In the genomic region with DNA sequence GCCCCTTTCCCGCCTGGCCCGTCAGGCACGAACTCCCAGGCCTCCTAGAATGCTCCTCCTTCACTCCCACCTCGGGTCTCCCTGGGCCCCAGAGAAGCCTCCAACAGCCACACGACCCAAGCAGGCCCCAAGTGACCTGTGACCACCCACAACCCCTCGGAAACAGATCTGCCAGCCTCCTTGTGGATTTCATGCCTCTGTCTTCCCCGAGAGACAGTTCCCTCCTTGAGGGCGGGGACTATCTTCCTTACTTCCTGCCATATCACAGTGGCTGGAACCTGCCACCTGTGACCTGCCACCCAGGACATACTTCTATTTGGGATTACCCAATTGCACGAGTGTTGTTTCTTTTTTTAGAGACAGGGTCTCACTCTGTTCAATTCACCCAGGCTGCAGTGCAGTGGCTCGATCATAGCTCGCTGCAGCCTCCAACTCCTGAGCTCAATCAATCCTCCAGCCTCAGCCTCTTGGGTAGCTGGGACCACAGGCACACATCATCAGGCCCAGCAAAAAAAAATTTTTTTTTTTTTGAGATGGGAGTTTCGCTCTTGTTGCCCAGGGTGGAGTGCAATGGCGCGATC, we compare ENCODE assay signal across 9 cellular contexts. TPM values are rescaled to one million over a fixed set of nuclear protein-coding genes. Genes with fewer than 3 reads are reported as not detected.
DNase-seq lines count a peak whose midpoint lies in the region; ATAC-seq, FAIRE-seq and TF ChIP-seq lines count a peak whose summit lies in the region.
"Had no signal": no experiment of that assay in that cellular context is flagged by ENCODE, and none has a peak within 500 bp of the region (broad histone marks: within the 10 kb centered on the region; RNA-seq: fewer than 3 reads in every experiment).

No MANE protein-coding gene starts in this region.

- H4K20me1 ChIP-seq in BLaER1: peaks cover 35% of the 10 kb centered on the region
- no peaks in the 10 kb centered on the region; the same call in 1 of the 2 replicates for H4K20me1 ChIP-seq in GM23338 (replicated peaks; ENCODE audit: insufficient read depth)

- ATAC-seq in GM21576 (IDR thresholded peaks at IDR 0.05; ENCODE audit: unreplicated experiment) (peak; percentile 2), GM23338 (no peak), GM18519 (IDR thresholded peaks at IDR 0.05; ENCODE audit: low FRiP score, unreplicated experiment) (no peak)

- H3K27ac Mint-ChIP-seq in activated T-helper 1 cell treated with anti-CD3 and anti-CD28 coated beads, Interleukin-12 subunit alpha, Interleukin-12 subunit beta, Interleukin-2, Interleukin-4 antibody, amounts not matched to agents 30 ng/mL and 10 ng/mL and 1 ng/mL, durations not matched to agents 14 hours and 24 hours and 36 hours: peak overlapping the region; percentile 91
- peak overlapping the region; percentile 81 for H3K27ac Mint-ChIP-seq in mesothelial cell of epicardium
- no peak overlapping the region; the same call in 1 of the 2 replicates for H3K27ac Mint-ChIP-seq in GM23338

- H3K9ac ChIP-seq in BLaER1: no peak overlapping the region

- FAIRE-seq in GM12891 (lab: Jason Lieb, UNC): no peak

- H3K9me3 ChIP-seq in BLaER1: no peaks in the 10 kb centered on the region

- peaks cover 29% of the 10 kb centered on the region for H3K4me1 Mint-ChIP-seq in activated T-helper 1 cell treated with anti-CD3 and anti-CD28 coated beads, Interleukin-12 subunit alpha, Interleukin-12 subunit beta, Interleukin-2, Interleukin-4 antibody, amounts not matched to agents 30 ng/mL and 10 ng/mL and 1 ng/mL, durations not matched to agents 14 hours and 24 hours and 36 hours (ENCODE audit: low read depth)
- H3K4me1 Mint-ChIP-seq in mesothelial cell of epicardium (no peaks in the 10 kb centered on the region), GM23338 (peaks cover 4% of the 10 kb centered on the region; the same call in 2 of the 3 replicates)

- no peak for TF ChIP-seq CTCF in mesothelial cell of epicardium (IDR thresholded peaks at IDR 0.05; ENCODE audit: unreplicated experiment)
- no peak for TF ChIP-seq CTCF in GM23338 (conservative IDR thresholded peaks at IDR 0.05; ENCODE audit: low read depth in 2 of 2)

- no peaks in the 10 kb centered on the region for H3F3A ChIP-seq in GM23338 (replicated peaks; ENCODE audit: low read depth)

- H2AFZ ChIP-seq in GM23338: no peak overlapping the region

- DNase-seq in activated T-helper 1 cell treated with anti-CD3 and anti-CD28 coated beads, Interleukin-12 subunit alpha, Interleukin-12 subunit beta, Interleukin-2, Interleukin-4 antibody, amounts not matched to agents 30 ng/mL and 10 ng/mL and 1 ng/mL, durations not matched to agents 14 hours and 24 hours and 36 hours (ENCODE audit: low spot score): no peak
- DNase-seq in mesothelial cell of epicardium (ENCODE audit: low spot score in 2 of 2, unreplicated experiment in 2 of 2) (no peak), epidermal melanocyte (ENCODE audit: insufficient read length, low spot score) (no peak), GM12891 (ENCODE audit: insufficient read length, low spot score) (no peak), GM23338 (ENCODE audit: low spot score) (no peak)
- DNase-seq: NCI-H1417 had no signal

- intact Hi-C loops in activated T-helper 1 cell treated with anti-CD3 and anti-CD28 coated beads, Interleukin-12 subunit alpha, Interleukin-12 subunit beta, Interleukin-2, Interleukin-4 antibody, amounts not matched to agents 30 ng/mL and 10 ng/mL and 1 ng/mL, durations not matched to agents 14 hours and 24 hours and 36 hours (cut with micrococcal nuclease): loop anchor here (1.0 to 2.0 kb wide), 7 partner anchors 25 to 425 kb away; a partner anchor contains a TSS

- H3K9me2 ChIP-seq in GM23338 (ENCODE audit: insufficient read depth): no peaks in the 10 kb centered on the region

- H3K36me3 Mint-ChIP-seq in activated T-helper 1 cell treated with anti-CD3 and anti-CD28 coated beads, Interleukin-12 subunit alpha, Interleukin-12 subunit beta, Interleukin-2, Interleukin-4 antibody, amounts not matched to agents 30 ng/mL and 10 ng/mL and 1 ng/mL, durations not matched to agents 14 hours and 24 hours and 36 hours (ENCODE audit: low read depth): peaks cover 11% of the 10 kb centered on the region
- H3K36me3 Mint-ChIP-seq in mesothelial cell of epicardium (peaks cover 23% of the 10 kb centered on the region), GM23338 (ENCODE audit: low read depth) (no peaks in the 10 kb centered on the region; the same call in 2 of the 3 replicates)

- H3K27me3 Mint-ChIP-seq in activated T-helper 1 cell treated with anti-CD3 and anti-CD28 coated beads, Interleukin-12 subunit alpha, Interleukin-12 subunit beta, Interleukin-2, Interleukin-4 antibody, amounts not matched to agents 30 ng/mL and 10 ng/mL and 1 ng/mL, durations not matched to agents 14 hours and 24 hours and 36 hours (ENCODE audit: insufficient read depth): no peaks in the 10 kb centered on the region
- H3K27me3 Mint-ChIP-seq in mesothelial cell of epicardium (ENCODE audit: low read depth): no peaks in the 10 kb centered on the region
- peaks cover 9% of the 10 kb centered on the region for H3K27me3 Mint-ChIP-seq in GM23338 (ENCODE audit: insufficient read depth, low read depth, poor library complexity)

- peak overlapping the region; percentile 82 for H3K4me3 Mint-ChIP-seq in activated T-helper 1 cell treated with anti-CD3 and anti-CD28 coated beads, Interleukin-12 subunit alpha, Interleukin-12 subunit beta, Interleukin-2, Interleukin-4 antibody, amounts not matched to agents 30 ng/mL and 10 ng/mL and 1 ng/mL, durations not matched to agents 14 hours and 24 hours and 36 hours
- H3K4me3 Mint-ChIP-seq in mesothelial cell of epicardium (no peak overlapping the region), GM23338 (no peak overlapping the region)

- H3K36me3 ChIP-seq in BLaER1: peaks cover 24% of the 10 kb centered on the region
- H3K36me3 ChIP-seq in GM23338 (ENCODE audit: insufficient read depth): no peaks in the 10 kb centered on the region

- H3K27me3 ChIP-seq in BLaER1: no peaks in the 10 kb centered on the region
- H3K27me3 ChIP-seq in GM23338 (ENCODE audit: insufficient read depth): no peaks in the 10 kb centered on the region

- no peak for TF ChIP-seq POLR2A in GM12891 (IDR thresholded peaks at IDR 0.05; ENCODE audit: low read depth, low read length)

- no peaks in the 10 kb centered on the region for H3K79me2 ChIP-seq in GM23338 (replicated peaks; ENCODE audit: insufficient read depth)

- H3K4me1 ChIP-seq in BLaER1 (peaks cover 40% of the 10 kb centered on the region), GM23338 (ENCODE audit: insufficient read depth) (no peaks in the 10 kb centered on the region)

- H3K27ac ChIP-seq in BLaER1 (peak overlapping the region; percentile 96), GM23338 (ENCODE audit: low read depth) (no peak overlapping the region)

- H3K4me3 ChIP-seq in BLaER1 (0 out of 2 replicates have a peak overlapping the region, but pooled peaks have one; percentile 80), GM23338 (no peak overlapping the region)

- no peaks in the 10 kb centered on the region for H3K9me3 Mint-ChIP-seq in activated T-helper 1 cell treated with anti-CD3 and anti-CD28 coated beads, Interleukin-12 subunit alpha, Interleukin-12 subunit beta, Interleukin-2, Interleukin-4 antibody, amounts not matched to agents 30 ng/mL and 10 ng/mL and 1 ng/mL, durations not matched to agents 14 hours and 24 hours and 36 hours
- H3K9me3 Mint-ChIP-seq in mesothelial cell of epicardium (peaks cover 3% of the 10 kb centered on the region), GM23338 (no peaks in the 10 kb centered on the region)

- H3K4me2 ChIP-seq in BLaER1 (peak overlapping the region; percentile 83), GM23338 (no peak overlapping the region)

TF ChIP-seq in GM12891, 5 proteins besides CTCF, POLR2A, EP300 and RAD21:
- TF ChIP-seq SPI1 (IDR thresholded peaks at IDR 0.05; ENCODE audit: low read depth, low read length) (no peak), POLR2AphosphoS5 (IDR thresholded peaks at IDR 0.05; ENCODE audit: low read depth, low read length) (no peak), TAF1 (IDR thresholded peaks at IDR 0.05; ENCODE audit: low read depth, low read length) (no peak), PAX5 (IDR thresholded peaks at IDR 0.05; ENCODE audit: insufficient read depth, low read length, severe bottlenecking) (no peak), POU2F2 (IDR thresholded peaks at IDR 0.05; ENCODE audit: low read depth, low read length) (no peak)
TF ChIP-seq in GM12891: peak in this region for 0.

TF ChIP-seq in GM23338, 12 proteins besides CTCF, POLR2A, EP300 and RAD21 (continues in another document):
- TF ChIP-seq NANOG (IDR thresholded peaks at IDR 0.05; ENCODE audit: borderline replicate concordance) (no peak), EZH2phosphoT487 (IDR thresholded peaks at IDR 0.05; ENCODE audit: unreplicated experiment) (no peak), EZH2 (IDR thresholded peaks at IDR 0.05; ENCODE audit: low read depth, unreplicated experiment) (no peak), CREB1 (CRISPR knock-in tag; IDR thresholded peaks at IDR 0.05; ENCODE audit: low read depth) (no peak), JUNB (IDR thresholded peaks at IDR 0.05; ENCODE audit: unreplicated experiment) (no peak)
- TF ChIP-seq, protein P1, sequence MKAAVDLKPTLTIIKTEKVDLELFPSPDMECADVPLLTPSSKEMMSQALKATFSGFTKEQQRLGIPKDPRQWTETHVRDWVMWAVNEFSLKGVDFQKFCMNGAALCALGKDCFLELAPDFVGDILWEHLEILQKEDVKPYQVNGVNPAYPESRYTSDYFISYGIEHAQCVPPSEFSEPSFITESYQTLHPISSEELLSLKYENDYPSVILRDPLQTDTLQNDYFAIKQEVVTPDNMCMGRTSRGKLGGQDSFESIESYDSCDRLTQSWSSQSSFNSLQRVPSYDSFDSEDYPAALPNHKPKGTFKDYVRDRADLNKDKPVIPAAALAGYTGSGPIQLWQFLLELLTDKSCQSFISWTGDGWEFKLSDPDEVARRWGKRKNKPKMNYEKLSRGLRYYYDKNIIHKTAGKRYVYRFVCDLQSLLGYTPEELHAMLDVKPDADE (IDR thresholded peaks at IDR 0.05): no peak

RNA-seq across cellular contexts. Expression of a gene that starts 25.9 kb away (rescaled TPM):
- total RNA-seq in activated T-helper 1 cell treated with anti-CD3 and anti-CD28 coated beads, Interleukin-12 subunit alpha, Interleukin-12 subunit beta, Interleukin-2, Interleukin-4 antibody, amounts not matched to agents 30 ng/mL and 10 ng/mL and 1 ng/mL, durations not matched to agents 14 hours and 24 hours and 36 hours: 42.4 and 48.7 TPM in 2 replicates
- total RNA-seq in mesothelial cell of epicardium: 151 to 171 TPM (median 166 TPM) in 3 replicates
- 14.7 TPM for polyA plus RNA-seq in GM12891 (2012; ENCODE audit: low read depth, missing spikeins)
- total RNA-seq in GM23338 (2014; rRNA removed; shearing (Covaris generic)): 6.9 and 17.5 TPM in 2 replicates
- polyA plus RNA-seq in GM23338 (2016; fragmentation: Nextera tagmentation; extraction: Ambion mirVana): 2.0 and 2.1 TPM in 2 replicates
